Comparison of ENCODE assay signal across 24 cellular contexts in the genomic region with DNA sequence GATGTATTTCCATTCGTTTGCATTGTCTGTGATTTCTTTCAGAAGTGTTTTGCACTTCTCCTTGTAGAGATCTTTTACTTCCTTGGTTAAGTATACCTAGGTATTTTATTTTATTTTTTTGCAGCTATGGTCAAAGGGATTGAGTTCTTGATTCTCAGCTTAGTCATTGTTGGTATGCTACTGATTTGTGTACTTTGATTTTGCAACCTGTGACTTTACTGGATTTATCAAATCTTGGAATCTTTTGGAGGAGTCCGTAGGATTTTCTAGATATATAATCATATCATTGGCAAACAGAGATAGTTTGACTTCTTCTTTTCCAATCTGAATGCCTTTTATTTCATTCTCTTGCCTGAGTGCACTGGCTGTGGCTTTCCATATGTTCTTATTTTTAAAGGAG.
"Had no signal": no experiment of that assay in that cellular context is flagged by ENCODE, and none has a peak within 500 bp of the region (broad histone marks: within the 10 kb centered on the region; RNA-seq: fewer than 3 reads in every experiment).

No MANE protein-coding gene starts in this region.

- H3K4me3 ChIP-seq: lung, spleen, testis, tibial nerve, upper lobe of right lung, vagina had no signal

- H3K4me1 Mint-ChIP-seq: nephron progenitor cell had no signal

- FAIRE-seq: endothelial cell of umbilical vein had no signal

- H3K27ac Mint-ChIP-seq: endodermal cell; nephron progenitor cell; stimulated activated memory B cell treated with anti-CD40 and anti-IgM and Interleukin-4, amounts not matched to agents 10 μg/mL and 1 μg/mL and 100 μg/mL, for 72 hours; stimulated activated naive CD8-positive, alpha-beta T cell treated with anti-CD3 and anti-CD28 coated beads, Interleukin-15, Interleukin-2, amounts not matched to agents 100 ng/mL and 50 ng/mL, for 24 hours had no signal

- H3K27me3 ChIP-seq: foreskin keratinocyte, neutrophil, spleen, testis, tibial nerve, upper lobe of right lung, vagina had no signal

- H3K27me3 Mint-ChIP-seq: stimulated activated memory B cell treated with anti-CD40 and anti-IgM and Interleukin-4, amounts not matched to agents 10 μg/mL and 1 μg/mL and 100 μg/mL, for 72 hours; stimulated activated naive CD8-positive, alpha-beta T cell treated with anti-CD3 and anti-CD28 coated beads, Interleukin-15, Interleukin-2, amounts not matched to agents 100 ng/mL and 50 ng/mL, for 24 hours had no signal

- DNase-seq: effector CD4-positive, alpha-beta T cell; endodermal cell; erythroblast; foreskin keratinocyte; left colon; left ventricle myocardium superior; mesenchymal stem cell; midbrain; nephron progenitor cell; posterior cingulate gyrus; spleen; stimulated activated CD4-positive, alpha-beta T cell treated with anti-CD3 and anti-CD28 coated beads, Interleukin-15, amount 100 ng/mL, for 24 hours; stimulated activated CD4-positive, alpha-beta T cell treated with anti-CD3 and anti-CD28 coated beads, Interleukin-1b, Interleukin-23, amount 100 ng/mL, for 48 hours; stimulated activated CD4-positive, alpha-beta T cell treated with anti-CD3 and anti-CD28 coated beads, Interleukin-4, amount 100 ng/mL, for 24 hours; testis; upper lobe of right lung had no signal

- H3K4me3 Mint-ChIP-seq: endodermal cell; nephron progenitor cell; stimulated activated memory B cell treated with anti-CD40 and anti-IgM and Interleukin-4, amounts not matched to agents 10 μg/mL and 1 μg/mL and 100 μg/mL, for 72 hours; stimulated activated naive CD8-positive, alpha-beta T cell treated with anti-CD3 and anti-CD28 coated beads, Interleukin-15, Interleukin-2, amounts not matched to agents 100 ng/mL and 50 ng/mL, for 24 hours had no signal

- H3K9me3 ChIP-seq: neutrophil, spleen, testis, tibial nerve, upper lobe of right lung, vagina had no signal

- H3K9me3 Mint-ChIP-seq: endodermal cell; nephron progenitor cell; stimulated activated memory B cell treated with anti-CD40 and anti-IgM and Interleukin-4, amounts not matched to agents 10 μg/mL and 1 μg/mL and 100 μg/mL, for 72 hours had no signal

- ATAC-seq: foreskin keratinocyte; left colon; left ventricle myocardium superior; sciatic nerve; stimulated activated memory B cell treated with anti-CD40 and anti-IgM and Interleukin-4, amounts not matched to agents 10 μg/mL and 1 μg/mL and 100 μg/mL, for 72 hours; upper lobe of right lung had no signal

- H3K27ac ChIP-seq: foreskin keratinocyte, neutrophil, spleen, testis, tibial nerve, upper lobe of right lung, vagina had no signal

- H3K4me1 ChIP-seq: foreskin keratinocyte, testis, vagina had no signal
